In genomic region chr16:88039591-88039990, GRCh38 we compare ENCODE assay signal across 33 cellular contexts.
"Had no signal": no experiment of that assay in that cellular context is flagged by ENCODE, and none has a peak within 500 bp of the region (broad histone marks: within the 10 kb centered on the region; RNA-seq: fewer than 3 reads in every experiment).

No MANE protein-coding gene starts in this region.

- H3K9me3 ChIP-seq: adrenal gland, body of pancreas, breast epithelium had no signal

- H3K36me3 ChIP-seq: breast epithelium had no signal

- H3K4me3 ChIP-seq: adrenal gland, body of pancreas, breast epithelium had no signal

- H3K27me3 Mint-ChIP-seq: activated B cell treated with CpG ODN at 0.5 μM for 24 hours; activated CD4-positive, alpha-beta memory T cell treated with anti-CD3 and anti-CD28 coated beads for 36 hours; activated CD4-positive, alpha-beta T cell treated with anti-CD3 and anti-CD28 coated beads, Interleukin-2, amount 10 ng/mL, durations not matched to agents 24 days and 14 days; activated CD8-positive, alpha-beta T cell treated with anti-CD3 and anti-CD28 coated beads for 36 hours; activated naive CD8-positive, alpha-beta T cell treated with anti-CD3 and anti-CD28 coated beads for 36 hours; activated T-helper 17 cell treated with anti-CD3 and anti-CD28 coated beads, Interleukin-2, amount 50 U/mL, for 72 hours had no signal

- H3K4me1 Mint-ChIP-seq: activated CD4-positive, alpha-beta T cell treated with anti-CD3 and anti-CD28 coated beads, Interleukin-2, amount 10 ng/mL, durations not matched to agents 24 days and 14 days; activated naive CD8-positive, alpha-beta T cell treated with anti-CD3 and anti-CD28 coated beads for 36 hours had no signal

- H3K27ac ChIP-seq: adrenal gland, body of pancreas, brain microvascular endothelial cell, breast epithelium, VCaP had no signal

- ATAC-seq: activated CD8-positive, alpha-beta T cell treated with anti-CD3 and anti-CD28 coated beads for 36 hours; activated naive CD4-positive, alpha-beta T cell treated with anti-CD3 and anti-CD28 coated beads, Interleukin-2, amount 50 U/mL, for 72 hours; activated T-cell treated with anti-CD3 and anti-CD28 coated beads, Interleukin-2, amount 50 U/mL, for 4 hours; activated T-cell treated with anti-CD3 and anti-CD28 coated beads, Interleukin-2, amount 50 U/mL, for 72 hours; activated T-helper 17 cell treated with anti-CD3 and anti-CD28 coated beads, Interleukin-2, amount 50 U/mL, for 72 hours; body of pancreas had no signal

- H3K4me1 ChIP-seq: adrenal gland, body of pancreas, breast epithelium had no signal

- H3K9me3 Mint-ChIP-seq: activated B cell treated with CpG ODN at 0.5 μM for 24 hours; activated CD4-positive, alpha-beta memory T cell treated with anti-CD3 and anti-CD28 coated beads for 36 hours; activated CD4-positive, alpha-beta T cell treated with anti-CD3 and anti-CD28 coated beads, Interleukin-2, amount 10 ng/mL, durations not matched to agents 24 days and 14 days; activated CD8-positive, alpha-beta T cell treated with anti-CD3 and anti-CD28 coated beads for 36 hours; activated naive CD4-positive, alpha-beta T cell treated with anti-CD3 and anti-CD28 coated beads for 36 hours; activated naive CD4-positive, alpha-beta T cell treated with anti-CD3 and anti-CD28 coated beads, Interleukin-2, amount 50 U/mL, for 72 hours; activated naive CD8-positive, alpha-beta T cell treated with anti-CD3 and anti-CD28 coated beads for 36 hours; activated T-cell treated with anti-CD3 and anti-CD28 coated beads, Interleukin-2, amount 50 U/mL, for 4 hours; activated T-cell treated with anti-CD3 and anti-CD28 coated beads, Interleukin-2, amount 50 U/mL, for 72 hours; activated T-helper 1 cell treated with anti-CD3 and anti-CD28 coated beads, Interleukin-12 subunit alpha, Interleukin-12 subunit beta, Interleukin-2, Interleukin-4 antibody, amounts not matched to agents 30 ng/mL and 10 ng/mL and 1 ng/mL, durations not matched to agents 14 hours and 24 hours and 36 hours; activated T-helper 17 cell treated with anti-CD3 and anti-CD28 coated beads, Interleukin-2, amount 50 U/mL, for 72 hours; T-helper 1 cell treated with Interleukin-12 subunit alpha and Interleukin-12 subunit beta and Interleukin-4 antibody, amounts not matched to agents 30 μg/mL and 1 μg/mL, for 36 hours; T-helper 2 cell treated with Interferon-gamma antibody and Interleukin-4, amounts not matched to agents 5 μg/mL and 100 μg/mL, for 36 hours had no signal

- DNase-seq: activated B cell treated with CpG ODN at 0.5 μM for 24 hours; activated CD4-positive, alpha-beta memory T cell treated with anti-CD3 and anti-CD28 coated beads for 36 hours; activated CD4-positive, alpha-beta T cell treated with anti-CD3 and anti-CD28 coated beads for 4 hours; activated CD4-positive, alpha-beta T cell treated with anti-CD3 and anti-CD28 coated beads, Interleukin-2, amount 10 ng/mL, durations not matched to agents 24 days and 14 days; activated CD4-positive, alpha-beta T cell treated with anti-CD3 and anti-CD28 coated beads, Interleukin-2, amount 50 U/mL, for 1 hour; activated CD4-positive, alpha-beta T cell treated with anti-CD3 and anti-CD28 coated beads, Interleukin-2, amount 50 U/mL, for 4 hours; activated CD4-positive, CD25-positive, alpha-beta regulatory T cell treated with anti-CD3 and anti-CD28 coated beads, Interleukin-2, amount 50 U/mL, for 72 hours; activated CD8-positive, alpha-beta T cell treated with anti-CD3 and anti-CD28 coated beads for 36 hours; activated effector memory CD4-positive, alpha-beta T cell treated with anti-CD3 and anti-CD28 coated beads, Interleukin-2, amount 50 U/mL, for 16 hours; activated gamma-delta T cell treated with Interleukin-2 at 50 U/mL for 16 hours; activated naive CD4-positive, alpha-beta T cell; activated naive CD4-positive, alpha-beta T cell treated with anti-CD3 and anti-CD28 coated beads for 36 hours; activated naive CD4-positive, alpha-beta T cell treated with anti-CD3 and anti-CD28 coated beads, Interleukin-2, amount 50 U/mL, for 16 hours; activated naive CD8-positive, alpha-beta T cell treated with anti-CD3 and anti-CD28 coated beads for 36 hours; activated T-cell treated with anti-CD3 and anti-CD28 coated beads for 4 hours; activated T-cell treated with anti-CD3 and anti-CD28 coated beads, Interleukin-2, amount 50 U/mL, for 1 hour; activated T-cell treated with anti-CD3 and anti-CD28 coated beads, Interleukin-2, amount 50 U/mL, for 4 hours; activated T-cell treated with anti-CD3 and anti-CD28 coated beads, Interleukin-2, amount 50 U/mL, for 72 hours; adrenal gland; amniotic stem cell; body of pancreas; brain microvascular endothelial cell; central memory CD4-positive, alpha-beta T cell; T-helper 1 cell; T-helper 2 cell; T-helper 9 cell had no signal

- H3K4me3 Mint-ChIP-seq: activated B cell treated with CpG ODN at 0.5 μM for 24 hours; activated CD4-positive, alpha-beta memory T cell treated with anti-CD3 and anti-CD28 coated beads for 36 hours; activated CD4-positive, alpha-beta T cell treated with anti-CD3 and anti-CD28 coated beads, Interleukin-2, amount 10 ng/mL, durations not matched to agents 24 days and 14 days; activated CD8-positive, alpha-beta T cell treated with anti-CD3 and anti-CD28 coated beads for 36 hours; activated naive CD4-positive, alpha-beta T cell treated with anti-CD3 and anti-CD28 coated beads for 36 hours; activated naive CD8-positive, alpha-beta T cell treated with anti-CD3 and anti-CD28 coated beads for 36 hours; activated T-cell treated with anti-CD3 and anti-CD28 coated beads, Interleukin-2, amount 50 U/mL, for 4 hours; activated T-cell treated with anti-CD3 and anti-CD28 coated beads, Interleukin-2, amount 50 U/mL, for 72 hours; activated T-helper 1 cell treated with anti-CD3 and anti-CD28 coated beads, Interleukin-12 subunit alpha, Interleukin-12 subunit beta, Interleukin-2, Interleukin-4 antibody, amounts not matched to agents 30 ng/mL and 10 ng/mL and 1 ng/mL, durations not matched to agents 14 hours and 24 hours and 36 hours; activated T-helper 17 cell treated with anti-CD3 and anti-CD28 coated beads, Interleukin-2, amount 50 U/mL, for 72 hours; T-helper 1 cell treated with Interleukin-12 subunit alpha and Interleukin-12 subunit beta and Interleukin-4 antibody, amounts not matched to agents 30 μg/mL and 1 μg/mL, for 36 hours; T-helper 2 cell treated with Interferon-gamma antibody and Interleukin-4, amounts not matched to agents 5 μg/mL and 100 μg/mL, for 36 hours had no signal

- H3K27ac Mint-ChIP-seq: activated B cell treated with CpG ODN at 0.5 μM for 24 hours; activated CD4-positive, alpha-beta memory T cell treated with anti-CD3 and anti-CD28 coated beads for 36 hours; activated CD4-positive, alpha-beta T cell treated with anti-CD3 and anti-CD28 coated beads, Interleukin-2, amount 10 ng/mL, durations not matched to agents 24 days and 14 days; activated CD8-positive, alpha-beta T cell treated with anti-CD3 and anti-CD28 coated beads for 36 hours; activated naive CD4-positive, alpha-beta T cell treated with anti-CD3 and anti-CD28 coated beads for 36 hours; activated naive CD8-positive, alpha-beta T cell treated with anti-CD3 and anti-CD28 coated beads for 36 hours; activated T-cell treated with anti-CD3 and anti-CD28 coated beads, Interleukin-2, amount 50 U/mL, for 72 hours; activated T-helper 1 cell treated with anti-CD3 and anti-CD28 coated beads, Interleukin-12 subunit alpha, Interleukin-12 subunit beta, Interleukin-2, Interleukin-4 antibody, amounts not matched to agents 30 ng/mL and 10 ng/mL and 1 ng/mL, durations not matched to agents 14 hours and 24 hours and 36 hours; activated T-helper 17 cell treated with anti-CD3 and anti-CD28 coated beads, Interleukin-2, amount 50 U/mL, for 72 hours; T-helper 1 cell treated with Interleukin-12 subunit alpha and Interleukin-12 subunit beta and Interleukin-4 antibody, amounts not matched to agents 30 μg/mL and 1 μg/mL, for 36 hours; T-helper 2 cell treated with Interferon-gamma antibody and Interleukin-4, amounts not matched to agents 5 μg/mL and 100 μg/mL, for 36 hours had no signal

- H3K27me3 ChIP-seq: adrenal gland, body of pancreas, brain microvascular endothelial cell, breast epithelium had no signal
